Comparison of ENCODE assay signal across 8 cellular contexts in genomic region chr12:49538740-49539403, GRCh38. TPM values are rescaled to one million over a fixed set of nuclear protein-coding genes. Genes with fewer than 3 reads are reported as not detected.
DNase-seq lines count a peak whose midpoint lies in the region; ATAC-seq, FAIRE-seq and TF ChIP-seq lines count a peak whose summit lies in the region.

A gene with protein sequence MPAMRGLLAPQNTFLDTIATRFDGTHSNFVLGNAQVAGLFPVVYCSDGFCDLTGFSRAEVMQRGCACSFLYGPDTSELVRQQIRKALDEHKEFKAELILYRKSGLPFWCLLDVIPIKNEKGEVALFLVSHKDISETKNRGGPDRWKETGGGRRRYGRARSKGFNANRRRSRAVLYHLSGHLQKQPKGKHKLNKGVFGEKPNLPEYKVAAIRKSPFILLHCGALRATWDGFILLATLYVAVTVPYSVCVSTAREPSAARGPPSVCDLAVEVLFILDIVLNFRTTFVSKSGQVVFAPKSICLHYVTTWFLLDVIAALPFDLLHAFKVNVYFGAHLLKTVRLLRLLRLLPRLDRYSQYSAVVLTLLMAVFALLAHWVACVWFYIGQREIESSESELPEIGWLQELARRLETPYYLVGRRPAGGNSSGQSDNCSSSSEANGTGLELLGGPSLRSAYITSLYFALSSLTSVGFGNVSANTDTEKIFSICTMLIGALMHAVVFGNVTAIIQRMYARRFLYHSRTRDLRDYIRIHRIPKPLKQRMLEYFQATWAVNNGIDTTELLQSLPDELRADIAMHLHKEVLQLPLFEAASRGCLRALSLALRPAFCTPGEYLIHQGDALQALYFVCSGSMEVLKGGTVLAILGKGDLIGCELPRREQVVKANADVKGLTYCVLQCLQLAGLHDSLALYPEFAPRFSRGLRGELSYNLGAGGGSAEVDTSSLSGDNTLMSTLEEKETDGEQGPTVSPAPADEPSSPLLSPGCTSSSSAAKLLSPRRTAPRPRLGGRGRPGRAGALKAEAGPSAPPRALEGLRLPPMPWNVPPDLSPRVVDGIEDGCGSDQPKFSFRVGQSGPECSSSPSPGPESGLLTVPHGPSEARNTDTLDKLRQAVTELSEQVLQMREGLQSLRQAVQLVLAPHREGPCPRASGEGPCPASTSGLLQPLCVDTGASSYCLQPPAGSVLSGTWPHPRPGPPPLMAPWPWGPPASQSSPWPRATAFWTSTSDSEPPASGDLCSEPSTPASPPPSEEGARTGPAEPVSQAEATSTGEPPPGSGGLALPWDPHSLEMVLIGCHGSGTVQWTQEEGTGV (plus strand): TSS chr12:49539030. CDS start chr12:49539417, 387 bp downstream.

- intact Hi-C loops in activated CD8-positive, alpha-beta T cell treated with anti-CD3 and anti-CD28 coated beads for 36 hours (cut with micrococcal nuclease), result no loop called here

- no peaks in the 10 kb centered on the region for H3K36me3 ChIP-seq in ectodermal cell (ENCODE audit: control insufficient read depth, insufficient read depth, low read length)

- H3K27ac Mint-ChIP-seq in activated CD8-positive, alpha-beta T cell treated with anti-CD3 and anti-CD28 coated beads for 36 hours, result no peak within 1 kb of the TSS

- peaks cover 13% of the 10 kb centered on the region for H3K4me1 Mint-ChIP-seq in activated CD8-positive, alpha-beta T cell treated with anti-CD3 and anti-CD28 coated beads for 36 hours (ENCODE audit: low read depth)

- WGBS in ectodermal cell, 2 experiments, result 2% methylated on average over 90 of the region's 90 CpGs

- CTCF ChIA-PET in activated CD8-positive, alpha-beta T cell treated with anti-CD3 and anti-CD28 coated beads for 36 hours (lab: Charles Lee), result interaction anchor here (0.9 to 1.9 kb wide), 5 partner anchors 10 to 450 kb away, joined by 3 to 6 read pairs (median 3); no protein-coding TSS in a partner anchor

- no peaks in the 10 kb centered on the region for H3K9me3 Mint-ChIP-seq in activated CD8-positive, alpha-beta T cell treated with anti-CD3 and anti-CD28 coated beads for 36 hours

- peaks cover 94% of the 10 kb centered on the region for H3K27me3 ChIP-seq in ectodermal cell (ENCODE audit: control insufficient read depth, insufficient read depth, low read length, poor library complexity, severe bottlenecking)

- peak within 1 kb of the TSS; percentile 67 for H3K4me3 Mint-ChIP-seq in activated CD8-positive, alpha-beta T cell treated with anti-CD3 and anti-CD28 coated beads for 36 hours

- ATAC-seq in HG03342 (IDR thresholded peaks at IDR 0.05; ENCODE audit: unreplicated experiment), result peak; percentile 70
- ATAC-seq in activated CD8-positive, alpha-beta T cell treated with anti-CD3 and anti-CD28 coated beads for 36 hours, result peak; percentile 85

- FAIRE-seq in GM12891 (lab: Jason Lieb, UNC), result peak; percentile 74

- H3K4me1 ChIP-seq in ectodermal cell (ENCODE audit: control insufficient read depth, insufficient read depth, low read length), result peaks cover 17% of the 10 kb centered on the region

- POLR2A ChIA-PET in activated CD8-positive, alpha-beta T cell treated with anti-CD3 and anti-CD28 coated beads for 36 hours (lab: Charles Lee), result interaction anchor here (0.9 to 2.0 kb wide), 5 partner anchors 12 to 172 kb away, joined by 3 to 7 read pairs (median 4); partner anchors contain the start of gene SPATS2

- no peaks in the 10 kb centered on the region for H3K36me3 Mint-ChIP-seq in activated CD8-positive, alpha-beta T cell treated with anti-CD3 and anti-CD28 coated beads for 36 hours (ENCODE audit: low read depth)

- peak within 1 kb of the TSS; percentile 25 for H3K4me3 ChIP-seq in ectodermal cell (ENCODE audit: insufficient read depth, low read depth, low read length)

- TF ChIP-seq POLR2A in GM12891 (IDR thresholded peaks at IDR 0.05; ENCODE audit: low read depth, low read length), result no peak

- no peaks in the 10 kb centered on the region for H3K9me3 ChIP-seq in ectodermal cell (ENCODE audit: control insufficient read depth, low read length)

- TF ChIP-seq CTCF in activated CD8-positive, alpha-beta T cell treated with anti-CD3 and anti-CD28 coated beads for 36 hours (IDR thresholded peaks at IDR 0.05), result no peak

- DNase-seq in GM12891 (ENCODE audit: insufficient read length, low spot score), result peak; percentile 97
- DNase-seq in NCI-H748 (lab: John Stamatoyannopoulos, UW; ENCODE audit: unreplicated experiment), result peak; percentile 93
- peak; percentile 92 for DNase-seq in activated CD8-positive, alpha-beta T cell treated with anti-CD3 and anti-CD28 coated beads for 36 hours
- DNase-seq in medulla oblongata (ENCODE audit: extremely low spot score), result peak; percentile 62
- DNase-seq in stimulated activated CD4-positive, alpha-beta T cell treated with anti-CD3 and anti-CD28 coated beads, TNF-alpha, amount 100 ng/mL, for 4 hours (ENCODE audit: low read depth in 3 of 3), result peak; percentile 67 to 84 (median 77)
- no peak for DNase-seq in middle frontal gyrus (ENCODE audit: extremely low spot score, low spot score)

- H3K27ac ChIP-seq in ectodermal cell (ENCODE audit: insufficient read depth, low read depth, low read length, poor library complexity, severe bottlenecking), result no peak within 1 kb of the TSS

- H3K27me3 Mint-ChIP-seq in activated CD8-positive, alpha-beta T cell treated with anti-CD3 and anti-CD28 coated beads for 36 hours, result peaks cover 22% of the 10 kb centered on the region

TF ChIP-seq in GM12891, 5 proteins besides CTCF, POLR2A, EP300 and RAD21:
- TF ChIP-seq SPI1 (IDR thresholded peaks at IDR 0.05; ENCODE audit: low read depth, low read length) (no peak), POU2F2 (IDR thresholded peaks at IDR 0.05; ENCODE audit: low read depth, low read length) (no peak)

RNA-seq across cellular contexts. Expression of the gene that starts here (rescaled TPM):
- polyA plus RNA-seq in GM12891 (2012; ENCODE audit: low read depth, missing spikeins), result 0.89 TPM
- 1 to 10 TPM; 8.0 to 9.1 TPM for total RNA-seq in activated CD8-positive, alpha-beta T cell treated with anti-CD3 and anti-CD28 coated beads for 36 hours
- 0.50 TPM for polyA plus RNA-seq in ectodermal cell (2013, experiment 1 of 4)
- polyA plus RNA-seq in ectodermal cell (2013, experiment 2 of 4), result 0.34 TPM
- polyA plus RNA-seq in ectodermal cell (2013, experiment 3 of 4), result 0.27 TPM
- 0.41 TPM for polyA plus RNA-seq in ectodermal cell (2013, experiment 4 of 4)
